ENCODE assay signal across 7 cellular contexts in the genomic region with DNA sequence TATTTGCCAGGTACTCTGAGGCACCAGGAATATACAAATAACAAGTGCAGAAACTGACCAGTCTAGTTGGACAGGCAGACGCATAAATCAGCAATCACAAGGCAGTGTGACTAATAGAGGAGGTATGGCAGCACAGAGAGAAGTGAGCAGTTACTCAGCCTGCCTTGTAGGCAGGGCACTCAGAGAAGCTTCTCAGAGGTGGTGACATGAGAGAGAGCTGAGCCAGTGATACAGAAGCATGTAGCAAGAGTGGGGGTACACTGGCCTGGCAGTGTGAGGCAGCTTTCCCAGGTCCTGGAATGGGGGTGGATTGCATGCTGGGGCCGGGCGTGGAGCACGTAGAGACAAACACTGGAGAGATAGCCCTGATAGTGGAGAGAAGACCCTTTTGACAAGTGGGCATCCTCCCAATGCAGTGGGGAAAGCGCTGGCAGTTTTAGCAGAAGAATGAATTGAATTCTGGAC. TPM values are rescaled to one million over a fixed set of nuclear protein-coding genes. Genes with fewer than 3 reads are reported as not detected.
DNase-seq lines count a peak whose midpoint lies in the region; ATAC-seq, FAIRE-seq and TF ChIP-seq lines count a peak whose summit lies in the region.

No MANE protein-coding gene starts in this region.

- POLR2A ChIA-PET in HepG2 (lab: Yijun Ruan, JAX), result interaction anchor here (0.8 to 2.2 kb wide), 3 partner anchors 8 to 55 kb away, joined by 3 to 12 read pairs (median 6); partner anchors contain the start of gene PHLDA3
- POLR2A ChIA-PET in activated CD4-positive, alpha-beta memory T cell treated with anti-CD3 and anti-CD28 coated beads for 36 hours (lab: Charles Lee), result no interaction called here

- BruUV-seq in mammary epithelial cell (replicated peaks; lab: Mats Ljungman, UMichigan) (no TSS peak), HepG2 (replicated peaks; lab: Mats Ljungman, UMichigan) (no TSS peak)

- dilution Hi-C loops in mammary epithelial cell (cut with HindIII; ENCODE audit: low sequenced_read_pairs), result loop anchor here (5.0 kb wide), 1 partner anchor 154 kb away; no protein-coding TSS in a partner anchor

- H3K9me3 ChIP-seq in mammary epithelial cell (replicated peaks; ENCODE audit: insufficient read depth, low read length) (no peaks in the 10 kb centered on the region), HepG2 (ENCODE audit: low read length) (no peaks in the 10 kb centered on the region), uterus (no peaks in the 10 kb centered on the region)

- H3K4me1 ChIP-seq in mammary epithelial cell (ENCODE audit: insufficient read depth, low read length) (peaks cover 78% of the 10 kb centered on the region), HepG2 (ENCODE audit: insufficient read depth, low read length) (peaks cover 57% of the 10 kb centered on the region), uterus (peaks cover 6 to 21% of the 10 kb centered on the region in 2 donors)

- TF ChIP-seq RAD21 in HepG2 (CRISPR knock-in tag; IDR thresholded peaks at IDR 0.05), result no peak

- H3K79me2 ChIP-seq in mammary epithelial cell (ENCODE audit: insufficient read depth, low read length), result peaks cover 26% of the 10 kb centered on the region
- peaks cover 3% of the 10 kb centered on the region for H3K79me2 ChIP-seq in HepG2 (ENCODE audit: insufficient read depth, low read length)

- peak overlapping the region in 1 of 3 experiments; percentile 14 for H3K4me3 ChIP-seq in mammary epithelial cell (replicated peaks in 1 of 3; ENCODE audit: insufficient read depth in 1 of 3, low read depth in 2 of 3, low read length in 3 of 3)
- peak overlapping the region in 1 of 3 experiments; percentile 51; a peak in 1 of 6 replicates for H3K4me3 ChIP-seq in HepG2 (replicated peaks in 1 of 3; ENCODE audit: insufficient read depth in 1 of 3, low read depth in 2 of 3, low read length in 3 of 3)
- H3K4me3 ChIP-seq in uterus, result no peak overlapping the region

- ATAC-seq in HepG2, result peak; percentile 65

- no peak for FAIRE-seq in HepG2 (lab: Jason Lieb, UNC)

- no peaks in the 10 kb centered on the region for H3K9me3 Mint-ChIP-seq in activated CD4-positive, alpha-beta memory T cell treated with anti-CD3 and anti-CD28 coated beads for 36 hours

- CTCF ChIA-PET in mammary epithelial cell (lab: Charles Lee; ENCODE audit: low non-redundant PET), result interaction anchor here (0.6 to 1.6 kb wide), 5 partner anchors 13 to 1813 kb away, joined by 3 to 7 read pairs (median 4); no protein-coding TSS in a partner anchor
- CTCF ChIA-PET in HepG2 (lab: Yijun Ruan, JAX; ENCODE audit: low intra/inter-chr PET ratio, low total read pairs), result no interaction called here
- CTCF ChIA-PET in activated CD4-positive, alpha-beta memory T cell treated with anti-CD3 and anti-CD28 coated beads for 36 hours (lab: Charles Lee), result interaction anchor here (1.1 to 4.1 kb wide), 3 partner anchors 11 to 21 kb away, joined by 3 to 24 read pairs (median 8); no protein-coding TSS in a partner anchor

- TF ChIP-seq EP300 in HepG2 (IDR thresholded peaks at IDR 0.05; ENCODE audit: low read depth in 2 of 2, low read length in 2 of 2) (no peak), HepG2 (CRISPR knock-in tag; IDR thresholded peaks at IDR 0.05; ENCODE audit: borderline replicate concordance) (no peak)

- H3K4me3 Mint-ChIP-seq in activated CD4-positive, alpha-beta memory T cell treated with anti-CD3 and anti-CD28 coated beads for 36 hours, result no peak overlapping the region

- no peaks in the 10 kb centered on the region for H3K27me3 Mint-ChIP-seq in activated CD4-positive, alpha-beta memory T cell treated with anti-CD3 and anti-CD28 coated beads for 36 hours

- TF ChIP-seq CTCF in mammary epithelial cell (conservative IDR thresholded peaks at IDR 0.05 in 1 of 2, IDR thresholded peaks at IDR 0.05 in 1 of 2; ENCODE audit: extremely low read depth in 1 of 2, insufficient read depth in 1 of 2, low read depth in 1 of 2, low read length in 2 of 2) (no peak), HepG2 (CRISPR knock-in tag; IDR thresholded peaks at IDR 0.05) (no peak), uterus (IDR thresholded peaks at IDR 0.05) (no peak), GM10266 (IDR thresholded peaks at IDR 0.05; ENCODE audit: control insufficient read depth, insufficient read depth, low read depth, missing control alignments) (no peak)

- H2AFZ ChIP-seq in mammary epithelial cell (ENCODE audit: low read depth, low read length), result no peak overlapping the region
- no peak overlapping the region for H2AFZ ChIP-seq in HepG2 (ENCODE audit: low read length)

- H3K4me1 Mint-ChIP-seq in activated CD4-positive, alpha-beta memory T cell treated with anti-CD3 and anti-CD28 coated beads for 36 hours (ENCODE audit: low read depth), result no peaks in the 10 kb centered on the region

- TF ChIP-seq POLR2A in HepG2 (IDR thresholded peaks at IDR 0.05; ENCODE audit: insufficient read depth in 1 of 2, low read depth in 2 of 2, low read length in 2 of 2), result no peak
- no peak for TF ChIP-seq POLR2A in uterus (IDR thresholded peaks at IDR 0.05)

- in situ Hi-C loops in mammary epithelial cell (cut with MboI; ENCODE audit: low sequenced_read_pairs in 2 of 2) (no loop called here), HepG2 (cut with HindIII; ENCODE audit: extremely low pct_ligation_motif_present, low pct_unique_long_range_greater_than_20kb) (no loop called here)

- H3K27ac ChIP-seq in mammary epithelial cell (ENCODE audit: insufficient read depth, low read depth, low read length) (peak overlapping the region; percentile 98), HepG2 (ENCODE audit: extremely low read length, insufficient read depth, low read length) (no peak overlapping the region), uterus (peak overlapping the region; percentile 87 to 89)

- H3K27ac Mint-ChIP-seq in activated CD4-positive, alpha-beta memory T cell treated with anti-CD3 and anti-CD28 coated beads for 36 hours, result no peak overlapping the region

- H4K20me1 ChIP-seq in mammary epithelial cell (ENCODE audit: insufficient read depth, low read length), result no peaks in the 10 kb centered on the region
- 0 out of 2 replicates have a peak, but pooled peaks cover 2% of the 10 kb centered on the region for H4K20me1 ChIP-seq in HepG2 (ENCODE audit: insufficient read depth, low read length)

- H3K36me3 Mint-ChIP-seq in activated CD4-positive, alpha-beta memory T cell treated with anti-CD3 and anti-CD28 coated beads for 36 hours, result no peaks in the 10 kb centered on the region

- H3K9ac ChIP-seq in mammary epithelial cell (ENCODE audit: insufficient read depth, low read length) (peak overlapping the region; percentile 88), HepG2 (ENCODE audit: insufficient read depth, low read depth, low read length) (no peak overlapping the region)

- peak overlapping the region; percentile 75 for H3K4me2 ChIP-seq in mammary epithelial cell (ENCODE audit: insufficient read depth, low read depth, low read length)
- H3K4me2 ChIP-seq in HepG2 (ENCODE audit: low read depth, low read length), result peak overlapping the region; percentile 63; the same call in 1 of the 2 replicates

- H3K27me3 ChIP-seq in mammary epithelial cell (ENCODE audit: insufficient read depth, low read length), result no peaks in the 10 kb centered on the region
- H3K27me3 ChIP-seq in HepG2 (ENCODE audit: control insufficient read depth in 1 of 2, insufficient read depth in 2 of 2, low read length in 2 of 2), result peaks cover 0 to 8% of the 10 kb centered on the region in 2 experiments; a peak in 3 of 5 replicates
- H3K27me3 ChIP-seq in uterus, result no peaks in the 10 kb centered on the region

- WGBS in mammary epithelial cell (ENCODE audit: low coverage, missing lambda C conversion rate), result 24% methylated on average over 5 of the region's 5 CpGs
- WGBS in HepG2 (ENCODE audit: low lambda C conversion rate), result 12% methylated on average over 5 of the region's 5 CpGs

- peak; percentile 96 for DNase-seq in LHCN-M2 (ENCODE audit: low read depth)
- DNase-seq in mammary epithelial cell, result peak; percentile 99
- peak; percentile 73 for DNase-seq in HepG2 (ENCODE audit: low spot score)
- DNase-seq in uterus, result peak; percentile 57 to 79
- no peak for DNase-seq in GM10266 (ENCODE audit: extremely low spot score)
- no peak for DNase-seq in activated CD4-positive, alpha-beta memory T cell treated with anti-CD3 and anti-CD28 coated beads for 36 hours
- no peak for DNase-seq in stimulated activated CD8-positive, alpha-beta memory T cell treated with anti-CD3 and anti-CD28 coated beads, Interleukin-4, amount 100 ng/mL, for 48 hours

- H3K36me3 ChIP-seq in mammary epithelial cell (ENCODE audit: insufficient read depth, low read length) (peaks cover 4% of the 10 kb centered on the region), HepG2 (replicated peaks in 1 of 2; ENCODE audit: control insufficient read depth in 1 of 2, insufficient read depth in 2 of 2, low read length in 2 of 2) (peaks cover 2 to 5% of the 10 kb centered on the region in 2 experiments; a peak in 2 of 5 replicates), uterus (no peaks in the 10 kb centered on the region)

- intact Hi-C loops in mammary epithelial cell (cut with micrococcal nuclease) (loop anchor here (1.0 to 5.0 kb wide), 3 partner anchors 13 to 64 kb away; partner anchors contain the start of gene LAD1), HepG2 (cut with micrococcal nuclease; ENCODE audit: unreplicated experiment) (no loop called here), uterus (cut with DNase I; ENCODE audit: low total_unique reads) (no loop called here)
- intact Hi-C loops in activated CD4-positive, alpha-beta memory T cell treated with anti-CD3 and anti-CD28 coated beads for 36 hours (cut with micrococcal nuclease), result no loop called here

RNA-seq across cellular contexts. Expression of gene PHLDA3, which starts 7.8 kb away (rescaled TPM):
- total RNA-seq in LHCN-M2 (2014; rRNA removed) (74.8 and 126 TPM in 2 replicates), mammary epithelial cell (100 to 1,000 TPM; 132 to 205 TPM), HepG2 (2016; rRNA removed; fragmentation: Illumina TruSeq; extraction: Trizol) (29.1 and 33.6 TPM in 2 replicates), uterus (10 to 100 TPM; 14.4 to 80.2 (median 43.7) TPM)
- polyA plus RNA-seq in LHCN-M2 (2012), result 124 TPM
- polyA plus RNA-seq in mammary epithelial cell (96.4 TPM), HepG2 (2011; rRNA removed) (16.7 and 25.1 TPM in 2 replicates)
- 27.0 TPM for polyA minus RNA-seq in mammary epithelial cell
- total RNA-seq in HepG2 (2016; cell fraction: cytosol; rRNA removed; fragmentation: Illumina TruSeq; extraction: Trizol; ENCODE audit: low read depth), result 13.4 and 13.7 TPM in 2 replicates
- total RNA-seq in HepG2 (2016; cell fraction: insoluble cytoplasmic fraction; rRNA removed; fragmentation: Illumina TruSeq; extraction: Trizol), result 29.0 and 34.8 TPM in 2 replicates
- total RNA-seq in HepG2 (2016; cell fraction: membrane; rRNA removed; fragmentation: Illumina TruSeq; extraction: Trizol), result 27.3 and 32.8 TPM in 2 replicates
- total RNA-seq in HepG2 (2016; cell fraction: nucleus; rRNA removed; fragmentation: Illumina TruSeq; extraction: Trizol), result 15.5 and 17.9 TPM in 2 replicates
- 18.1 and 31.9 TPM in 2 replicates for polyA plus RNA-seq in HepG2 (2011; cell fraction: cytosol; rRNA removed)
- polyA plus RNA-seq in HepG2 (2011; cell fraction: nucleus; rRNA removed), result 18.6 and 19.4 TPM in 2 replicates
- polyA plus RNA-seq in HepG2 (2012), result 6.9 and 12.1 TPM in 2 replicates
- polyA plus RNA-seq in HepG2 (2016; cell fraction: cytosol; fragmentation: Illumina TruSeq; extraction: Trizol; ENCODE audit: low read depth), result 23.0 and 26.1 TPM in 2 replicates
- 47.7 and 53.8 TPM in 2 replicates for polyA plus RNA-seq in HepG2 (2016; cell fraction: insoluble cytoplasmic fraction; fragmentation: Illumina TruSeq; extraction: Trizol; ENCODE audit: low read depth)
- 39.2 and 43.9 TPM in 2 replicates for polyA plus RNA-seq in HepG2 (2016; cell fraction: membrane; fragmentation: Illumina TruSeq; extraction: Trizol; ENCODE audit: low read depth)
- 43.9 and 44.6 TPM in 2 replicates for polyA plus RNA-seq in HepG2 (2016; cell fraction: nucleus; fragmentation: Illumina TruSeq; extraction: Trizol; ENCODE audit: insufficient read depth, low read depth)
- polyA minus RNA-seq in HepG2 (2011; rRNA and poly(A)+ RNA removed; ENCODE audit: low replicate concordance), result 16.2 and 21.4 TPM in 2 replicates
- polyA minus RNA-seq in HepG2 (2011; cell fraction: cytosol; rRNA and poly(A)+ RNA removed), result 11.5 and 15.4 TPM in 2 replicates
- 13.6 and 15.2 TPM in 2 replicates for polyA minus RNA-seq in HepG2 (2011; cell fraction: nucleus; rRNA and poly(A)+ RNA removed)
- 1 to 10 TPM; 3.4 to 4.1 TPM for total RNA-seq in activated CD4-positive, alpha-beta memory T cell treated with anti-CD3 and anti-CD28 coated beads for 36 hours

RNA-seq across cellular contexts. Expression of gene TNNI1, which starts 39.7 kb away (rescaled TPM):
- total RNA-seq in LHCN-M2 (2014; rRNA removed), result 1.7 and 25.7 TPM in 2 replicates
- polyA plus RNA-seq in LHCN-M2 (2012), result 98.0 TPM
- not detected for total RNA-seq in mammary epithelial cell
- polyA plus RNA-seq in mammary epithelial cell, result 0.07 TPM
- not detected for polyA minus RNA-seq in mammary epithelial cell
- total RNA-seq in HepG2 (2016; rRNA removed; fragmentation: Illumina TruSeq; extraction: Trizol), result not detected in 2 replicates
- total RNA-seq in HepG2 (2016; cell fraction: cytosol; rRNA removed; fragmentation: Illumina TruSeq; extraction: Trizol; ENCODE audit: low read depth), result 0.09 TPM in 1 of 2 replicates, not detected in the other
- not detected in 2 replicates for total RNA-seq in HepG2 (2016; cell fraction: insoluble cytoplasmic fraction; rRNA removed; fragmentation: Illumina TruSeq; extraction: Trizol)
- 0.03 TPM in 1 of 2 replicates, not detected in the other for total RNA-seq in HepG2 (2016; cell fraction: membrane; rRNA removed; fragmentation: Illumina TruSeq; extraction: Trizol)
- not detected in 2 replicates for total RNA-seq in HepG2 (2016; cell fraction: nucleus; rRNA removed; fragmentation: Illumina TruSeq; extraction: Trizol)
- not detected in 2 replicates for polyA plus RNA-seq in HepG2 (2011; rRNA removed)
- not detected in 2 replicates for polyA plus RNA-seq in HepG2 (2011; cell fraction: cytosol; rRNA removed)
- not detected in 2 replicates for polyA plus RNA-seq in HepG2 (2011; cell fraction: nucleus; rRNA removed)
- 0.59 and 0.61 TPM in 2 replicates for polyA plus RNA-seq in HepG2 (2012)
- polyA plus RNA-seq in HepG2 (2016; cell fraction: cytosol; fragmentation: Illumina TruSeq; extraction: Trizol; ENCODE audit: low read depth), result not detected in 2 replicates
- not detected in 2 replicates for polyA plus RNA-seq in HepG2 (2016; cell fraction: insoluble cytoplasmic fraction; fragmentation: Illumina TruSeq; extraction: Trizol; ENCODE audit: low read depth)
- polyA plus RNA-seq in HepG2 (2016; cell fraction: membrane; fragmentation: Illumina TruSeq; extraction: Trizol; ENCODE audit: low read depth), result not detected in 2 replicates
- not detected in 2 replicates for polyA plus RNA-seq in HepG2 (2016; cell fraction: nucleus; fragmentation: Illumina TruSeq; extraction: Trizol; ENCODE audit: insufficient read depth, low read depth)
- not detected in 2 replicates for polyA minus RNA-seq in HepG2 (2011; rRNA and poly(A)+ RNA removed; ENCODE audit: low replicate concordance)
- polyA minus RNA-seq in HepG2 (2011; cell fraction: cytosol; rRNA and poly(A)+ RNA removed), result not detected in 2 replicates
- 0.12 and 0.13 TPM in 2 replicates for polyA minus RNA-seq in HepG2 (2011; cell fraction: nucleus; rRNA and poly(A)+ RNA removed)
- 1 to 10 TPM in 1 of 4 donors, under 1 TPM in 1, not detected in 2; 0.30 to 3.9 TPM for total RNA-seq in uterus
- not detected for total RNA-seq in activated CD4-positive, alpha-beta memory T cell treated with anti-CD3 and anti-CD28 coated beads for 36 hours

RNA-seq across cellular contexts. Expression of gene CSRP1, which starts 45.7 kb away (rescaled TPM):
- total RNA-seq in LHCN-M2 (2014; rRNA removed), result 336 and 492 TPM in 2 replicates
- 491 TPM for polyA plus RNA-seq in LHCN-M2 (2012)
- 100 to 1,000 TPM; 145 to 609 TPM for total RNA-seq in mammary epithelial cell
- polyA plus RNA-seq in mammary epithelial cell, result 231 TPM
- polyA minus RNA-seq in mammary epithelial cell, result 209 TPM
- total RNA-seq in HepG2 (2016; rRNA removed; fragmentation: Illumina TruSeq; extraction: Trizol), result 68.9 and 70.8 TPM in 2 replicates
- 12.3 and 12.8 TPM in 2 replicates for total RNA-seq in HepG2 (2016; cell fraction: cytosol; rRNA removed; fragmentation: Illumina TruSeq; extraction: Trizol; ENCODE audit: low read depth)
- 66.1 and 69.5 TPM in 2 replicates for total RNA-seq in HepG2 (2016; cell fraction: insoluble cytoplasmic fraction; rRNA removed; fragmentation: Illumina TruSeq; extraction: Trizol)
- 28.9 and 33.8 TPM in 2 replicates for total RNA-seq in HepG2 (2016; cell fraction: membrane; rRNA removed; fragmentation: Illumina TruSeq; extraction: Trizol)
- total RNA-seq in HepG2 (2016; cell fraction: nucleus; rRNA removed; fragmentation: Illumina TruSeq; extraction: Trizol), result 35.6 and 44.2 TPM in 2 replicates
- polyA plus RNA-seq in HepG2 (2011; rRNA removed), result 14.5 and 17.7 TPM in 2 replicates
- polyA plus RNA-seq in HepG2 (2011; cell fraction: cytosol; rRNA removed), result 15.2 and 17.2 TPM in 2 replicates
- 10.9 and 14.9 TPM in 2 replicates for polyA plus RNA-seq in HepG2 (2011; cell fraction: nucleus; rRNA removed)
- polyA plus RNA-seq in HepG2 (2012), result 9.9 and 18.8 TPM in 2 replicates
- polyA plus RNA-seq in HepG2 (2016; cell fraction: cytosol; fragmentation: Illumina TruSeq; extraction: Trizol; ENCODE audit: low read depth), result 15.3 and 18.6 TPM in 2 replicates
- 83.1 and 92.4 TPM in 2 replicates for polyA plus RNA-seq in HepG2 (2016; cell fraction: insoluble cytoplasmic fraction; fragmentation: Illumina TruSeq; extraction: Trizol; ENCODE audit: low read depth)
- polyA plus RNA-seq in HepG2 (2016; cell fraction: membrane; fragmentation: Illumina TruSeq; extraction: Trizol; ENCODE audit: low read depth), result 29.6 and 30.8 TPM in 2 replicates
- polyA plus RNA-seq in HepG2 (2016; cell fraction: nucleus; fragmentation: Illumina TruSeq; extraction: Trizol; ENCODE audit: insufficient read depth, low read depth), result 54.3 and 54.9 TPM in 2 replicates
- 22.9 and 266 TPM in 2 replicates for polyA minus RNA-seq in HepG2 (2011; rRNA and poly(A)+ RNA removed; ENCODE audit: low replicate concordance)
- 8.4 and 9.1 TPM in 2 replicates for polyA minus RNA-seq in HepG2 (2011; cell fraction: cytosol; rRNA and poly(A)+ RNA removed)
- polyA minus RNA-seq in HepG2 (2011; cell fraction: nucleus; rRNA and poly(A)+ RNA removed), result 9.1 and 11.7 TPM in 2 replicates
- 1,000 to 10,000 TPM in 3 of 4 donors, 100 to 1,000 TPM in 1; 913 to 2,516 (median 1,349) TPM for total RNA-seq in uterus
- total RNA-seq in activated CD4-positive, alpha-beta memory T cell treated with anti-CD3 and anti-CD28 coated beads for 36 hours, result 10 to 100 TPM; 48.4 to 51.8 TPM

Comparison
In these comparisons a context has a peak if more than half of its experiments do, and no peak if none do; other contexts are left out.
1. DNase-seq: peak in LHCN-M2 (single experiment), mammary epithelial cell (single experiment), HepG2 (single experiment) and uterus (2 of 2); none in GM10266 (single experiment), activated CD4-positive, alpha-beta memory T cell treated with anti-CD3 and anti-CD28 coated beads for 36 hours (single experiment) and stimulated activated CD8-positive, alpha-beta memory T cell treated with anti-CD3 and anti-CD28 coated beads, Interleukin-4, amount 100 ng/mL, for 48 hours (single experiment).